8 cellular contexts compared by ENCODE assay signal in the genomic region with DNA sequence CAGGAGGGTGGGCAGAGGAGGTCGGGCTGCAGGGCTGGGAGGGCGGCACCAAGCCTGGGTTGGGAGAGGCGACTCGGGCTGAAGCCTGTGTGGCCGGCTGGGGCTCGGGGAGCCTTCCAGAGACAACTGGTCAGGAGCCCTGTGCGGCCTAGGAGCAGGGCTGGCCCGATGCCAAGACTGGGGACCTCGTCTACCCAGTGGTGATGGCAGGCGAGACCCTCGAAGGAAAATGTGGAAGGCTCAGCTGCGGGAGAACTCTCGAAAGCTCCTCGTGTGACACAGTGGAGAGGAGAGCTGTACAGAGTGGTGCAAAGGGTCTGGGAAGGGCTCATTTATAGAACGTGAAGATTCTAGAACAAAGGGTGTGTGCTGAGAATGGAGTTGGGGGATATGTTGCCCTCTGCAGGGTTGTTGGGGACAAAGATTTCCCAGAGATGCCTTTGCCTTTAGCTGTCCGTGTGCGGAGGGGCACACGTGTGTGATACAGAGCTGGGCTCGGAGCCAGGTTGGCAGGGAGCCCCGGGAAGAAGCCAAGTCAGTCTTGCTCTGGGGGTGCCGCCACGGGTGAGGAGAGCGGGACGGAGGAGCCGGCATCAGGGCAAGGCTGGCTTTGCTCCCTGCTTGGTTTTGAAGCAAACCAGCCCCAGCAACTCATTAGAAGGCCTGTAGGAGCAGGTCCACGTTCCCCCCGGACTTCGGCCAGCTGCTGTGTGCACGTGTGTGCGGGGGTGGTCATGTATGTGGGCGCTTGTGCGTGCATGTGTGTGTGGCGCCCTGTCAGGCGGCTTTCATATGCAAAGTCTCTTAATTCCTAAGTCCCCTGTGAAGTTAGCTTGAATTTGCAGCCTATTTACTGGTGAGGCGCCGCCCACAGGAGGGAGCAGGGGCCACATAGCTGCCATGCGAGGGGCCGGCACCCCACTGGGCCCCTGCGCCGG.
A peak's percentile ranks its signal among the peaks of the same experiment; 100 is the strongest.
DNase-seq lines count a peak whose midpoint lies in the region; ATAC-seq, FAIRE-seq and TF ChIP-seq lines count a peak whose summit lies in the region.

No MANE protein-coding gene starts in this region.

- H4K8ac ChIP-seq in H9 (replicated peaks; ENCODE audit: insufficient read length, low read depth, low read length), result no peak overlapping the region

- TF ChIP-seq CTCF in H9 (conservative IDR thresholded peaks at IDR 0.05) (no peak), fibroblast of pulmonary artery (IDR thresholded peaks at IDR 0.05; ENCODE audit: low read length, missing control alignments) (peak; percentile 34), pancreas (IDR thresholded peaks at IDR 0.05) (no peak)

- H4K5ac ChIP-seq in H9 (ENCODE audit: insufficient read length, low read depth, low read length), result no peak overlapping the region

- H3K23ac ChIP-seq in H9 (ENCODE audit: insufficient read length, low read depth, low read length), result no peak overlapping the region

- H3K4me3 Mint-ChIP-seq in H9, result peak overlapping the region in 1 of 2 experiments; percentile 62; a peak in 2 of 5 replicates

- peak; percentile 57 to 86 (median 74) for ATAC-seq in pancreas
- no peak for ATAC-seq in GM18517 (IDR thresholded peaks at IDR 0.05; ENCODE audit: unreplicated experiment)

- H3K9me3 Mint-ChIP-seq in H9, result peaks cover 0 to 9% of the 10 kb centered on the region in 2 experiments; a peak in 2 of 5 replicates

- peaks cover 41 to 46% of the 10 kb centered on the region in 2 experiments for H3K4me1 Mint-ChIP-seq in H9

- no peak overlapping the region for H2BK12ac ChIP-seq in H9 (ENCODE audit: insufficient read length, low read depth, low read length)

- H3K4me3 ChIP-seq in SJSA1, result no peak overlapping the region
- no peak overlapping the region for H3K4me3 ChIP-seq in fibroblast of pulmonary artery (replicated peaks; ENCODE audit: low read depth, low read length)
- H3K4me3 ChIP-seq in pancreas, result no peak overlapping the region

- H3K9ac ChIP-seq in H9 (ENCODE audit: extremely low read depth, insufficient read length, low read length), result no peak overlapping the region

- no peak overlapping the region for H2AK5ac ChIP-seq in H9 (ENCODE audit: insufficient read length, low read length)

- no peak overlapping the region for H3K4me2 ChIP-seq in H9 (ENCODE audit: insufficient read depth, insufficient read length, low read length)

- no peak overlapping the region for H2BK5ac ChIP-seq in H9 (ENCODE audit: insufficient read length, low read length)

- no peak overlapping the region for H3K14ac ChIP-seq in H9 (ENCODE audit: insufficient read depth, low read length)

- no peak overlapping the region for H3T11ph ChIP-seq in H9 (ENCODE audit: low read length)

- peak; percentile 67 for DNase-seq in H9
- peak; percentile 89 to 92 for DNase-seq in SJSA1 (ENCODE audit: low read depth in 1 of 2, low spot score in 2 of 2)
- peak; percentile 87 for DNase-seq in fibroblast of pulmonary artery (ENCODE audit: low read depth)
- DNase-seq in pancreas, result peak; percentile 46 to 89 (median 71)
- DNase-seq in NCI-H748 treated with DMSO at 0.1 percent for 48 hours (lab: John Stamatoyannopoulos, UW), result no peak
- no peak for DNase-seq in activated CD8-positive, alpha-beta memory T cell treated with anti-CD3 and anti-CD28 coated beads for 24 hours
- no peak for DNase-seq in NCI-H748 (lab: John Stamatoyannopoulos, UW; ENCODE audit: unreplicated experiment)

- H3K9me3 ChIP-seq in H9 (ENCODE audit: control insufficient read depth, low read depth, low read length), result no peaks in the 10 kb centered on the region
- no peaks in the 10 kb centered on the region for H3K9me3 ChIP-seq in SJSA1 (replicated peaks)
- H3K9me3 ChIP-seq in pancreas, result no peaks in the 10 kb centered on the region

- no peak overlapping the region for H3K4ac ChIP-seq in H9 (ENCODE audit: low read depth, low read length)

- no CpG with 5 or more reads among the region's 40 CpGs for WGBS in H9 (ENCODE audit: extremely low coverage, insufficient read length, low lambda C conversion rate)
- 63 to 65% methylated on average over 40 of the region's 40 CpGs for WGBS in pancreas, 2 donors

- H3K4me1 ChIP-seq in H9 (ENCODE audit: insufficient read depth, low read length), result peaks cover 5% of the 10 kb centered on the region; the same call in 1 of the 2 replicates
- H3K4me1 ChIP-seq in SJSA1 (replicated peaks), result peaks cover 71% of the 10 kb centered on the region
- no peaks in the 10 kb centered on the region for H3K4me1 ChIP-seq in pancreas

- no peaks in the 10 kb centered on the region; the same call in 1 of the 2 replicates for H3K27me3 Mint-ChIP-seq in H9 (ENCODE audit: low read depth)

- H2BK120ac ChIP-seq in H9 (ENCODE audit: low read depth, low read length, poor library complexity, severe bottlenecking), result no peak overlapping the region

- H3K56ac ChIP-seq in H9 (ENCODE audit: insufficient read length, low read depth, low read length), result no peak overlapping the region

- no peak overlapping the region for H4K91ac ChIP-seq in H9 (ENCODE audit: insufficient read length, low read depth, low read length)

- no peaks in the 10 kb centered on the region for H4K20me1 ChIP-seq in H9 (ENCODE audit: control insufficient read depth, insufficient read depth, insufficient read length)

- H2BK15ac ChIP-seq in H9 (ENCODE audit: low read depth, low read length), result no peak overlapping the region

- H3K79me2 ChIP-seq in H9 (ENCODE audit: insufficient read depth, low read length), result no peaks in the 10 kb centered on the region

- H2BK20ac ChIP-seq in H9 (ENCODE audit: low read depth, low read length, poor library complexity, severe bottlenecking), result no peak overlapping the region

- peak overlapping the region; percentile 89 to 98 (median 98) for H3K27ac Mint-ChIP-seq in H9

- H3K27me3 ChIP-seq in H9 (ENCODE audit: insufficient read depth, low read length) (no peaks in the 10 kb centered on the region), SJSA1 (replicated peaks) (no peaks in the 10 kb centered on the region), pancreas (no peaks in the 10 kb centered on the region)

- H3K36me3 ChIP-seq in SJSA1 (peaks cover 45% of the 10 kb centered on the region), pancreas (peaks cover 0 to 7% (median 0%) of the 10 kb centered on the region in 3 donors)

- no peaks in the 10 kb centered on the region for H3K23me2 ChIP-seq in H9 (ENCODE audit: insufficient read length, low read depth, low read length, poor library complexity, severe bottlenecking)

- H3K79me1 ChIP-seq in H9 (ENCODE audit: insufficient read depth, low read depth, low read length, poor library complexity, severe bottlenecking), result no peaks in the 10 kb centered on the region

- H3K27ac ChIP-seq in H9 (ENCODE audit: insufficient read length, low read depth, low read length), result no peak overlapping the region
- peak overlapping the region; percentile 79 for H3K27ac ChIP-seq in SJSA1
- no peak overlapping the region for H3K27ac ChIP-seq in pancreas

- intact Hi-C loops in pancreas (cut with DNase I), result no loop called here

- no peak for FAIRE-seq in pancreas (lab: Jason Lieb, UNC)

- no peak overlapping the region for H2AFZ ChIP-seq in H9 (ENCODE audit: low read length)

- no peak overlapping the region for H3K18ac ChIP-seq in H9 (ENCODE audit: insufficient read length, low read depth, low read length)

- peaks cover 18 to 32% (median 20%) of the 10 kb centered on the region in 3 experiments for H3K36me3 Mint-ChIP-seq in H9 (ENCODE audit: insufficient read depth in 1 of 3, low read depth in 3 of 3)

Comparison
In these comparisons a context has a peak if more than half of its experiments do, and no peak if none do; other contexts are left out.
1. DNase-seq: peak in H9 (single experiment), SJSA1 (2 of 2), fibroblast of pulmonary artery (single experiment) and pancreas (6 of 6); none in NCI-H748 treated with DMSO at 0.1 percent for 48 hours (single experiment), activated CD8-positive, alpha-beta memory T cell treated with anti-CD3 and anti-CD28 coated beads for 24 hours (single experiment) and NCI-H748 (single experiment).